8 cellular contexts compared by ENCODE assay signal in the genomic region with DNA sequence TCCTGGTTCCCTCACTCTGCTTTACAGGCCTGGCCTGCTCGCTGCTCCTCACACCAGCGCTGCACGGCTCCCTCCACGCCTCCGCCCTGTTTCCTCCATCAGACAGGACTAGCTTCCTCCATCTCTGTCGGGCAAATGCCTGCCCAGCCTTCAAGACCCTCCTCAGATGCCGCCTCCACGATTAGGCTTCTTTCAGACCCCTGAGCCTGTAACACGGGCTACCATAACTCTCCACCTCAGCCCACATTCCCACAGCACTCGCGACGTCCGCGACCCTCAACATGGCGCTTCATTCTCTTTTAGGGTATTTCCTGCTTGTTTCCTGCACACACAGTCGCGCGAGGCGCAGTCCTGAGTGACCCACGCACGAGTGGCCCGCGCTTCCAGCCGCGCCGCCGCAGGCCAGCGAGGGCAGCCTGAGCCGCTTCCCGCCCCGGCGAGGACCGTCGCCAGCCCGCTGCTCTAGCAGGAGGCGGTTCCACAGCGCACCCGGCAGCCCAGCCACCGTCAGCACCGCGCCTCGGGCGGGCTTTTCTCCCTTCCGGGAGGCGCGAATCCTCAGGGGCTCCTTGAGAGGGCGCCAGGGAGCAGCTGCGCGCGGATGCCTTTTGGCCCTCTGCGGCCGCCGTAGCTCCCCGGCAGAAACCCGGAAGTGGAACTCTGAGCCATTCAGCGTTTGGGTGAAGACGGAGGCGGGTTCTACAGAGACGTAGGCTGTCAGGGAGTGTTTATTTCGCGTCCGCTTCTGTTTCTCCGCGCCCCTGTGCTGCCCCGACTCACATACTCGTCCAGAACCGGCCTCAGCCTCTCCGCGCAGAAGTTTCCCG. TPM values are rescaled to one million over a fixed set of nuclear protein-coding genes. Genes with fewer than 3 reads are reported as not detected.
DNase-seq lines count a peak whose midpoint lies in the region; ATAC-seq lines count a peak whose summit lies in the region.

Gene FRG1 (plus strand): TSS at position 695 of the 827 bp plus-strand sequence. CDS start 138 bp downstream, outside the sequence.

- no peaks in the 10 kb centered on the region for H3K4me1 ChIP-seq in mesodermal cell (ENCODE audit: control insufficient read depth, insufficient read depth, low read length, poor library complexity, severe bottlenecking)

- peak within 1 kb of the TSS; percentile 94 to 98 for H3K4me3 Mint-ChIP-seq in effector memory CD8-positive, alpha-beta T cell

- no peaks in the 10 kb centered on the region for H3K9me3 ChIP-seq in mesodermal cell (ENCODE audit: control insufficient read depth, low read length)

- 11 to 13% methylated on average over 61 to 70 of the region's 70 CpGs for WGBS in mesodermal cell (ENCODE audit: insufficient coverage in 2 of 2), 2 experiments

- DNase-seq in AG20443 (ENCODE audit: low spot score) (peak; percentile 97), NCI-H1105 (lab: John Stamatoyannopoulos, UW) (no peak)
- DNase-seq in activated CD4-positive, alpha-beta T cell treated with anti-CD3 and anti-CD28 coated beads, Interleukin-2, amount 50 U/mL, for 24 hours (ENCODE audit: low read depth in 1 of 2, low spot score in 1 of 2), result peak; percentile 96 to 98
- peak; percentile 97 to 99 (median 98) for DNase-seq in effector memory CD8-positive, alpha-beta T cell
- peak; percentile 94 to 96 for DNase-seq in stimulated activated CD8-positive, alpha-beta memory T cell treated with anti-CD3 and anti-CD28 coated beads, Interleukin-2, amount 100 ng/mL, for 1 hour (ENCODE audit: low read depth in 2 of 2)

- ATAC-seq in GM19395 (IDR thresholded peaks at IDR 0.05; ENCODE audit: unreplicated experiment), result peak; percentile 100
- ATAC-seq in HG03571 (IDR thresholded peaks at IDR 0.05; ENCODE audit: unreplicated experiment), result peak; percentile 100
- peak; percentile 93 for ATAC-seq in effector memory CD8-positive, alpha-beta T cell (replicated peaks)

- peaks cover 4% of the 10 kb centered on the region for H3K36me3 ChIP-seq in mesodermal cell (ENCODE audit: control insufficient read depth, insufficient read depth, low read length)

- no peaks in the 10 kb centered on the region for H3K27me3 Mint-ChIP-seq in effector memory CD8-positive, alpha-beta T cell

- H3K4me1 Mint-ChIP-seq in effector memory CD8-positive, alpha-beta T cell (ENCODE audit: low read depth in 2 of 2), result peaks cover 26 to 43% of the 10 kb centered on the region in 2 donors

- peaks cover 24% of the 10 kb centered on the region for H3K36me3 Mint-ChIP-seq in effector memory CD8-positive, alpha-beta T cell (ENCODE audit: insufficient read depth)

- H3K4me3 ChIP-seq in mesodermal cell (ENCODE audit: extremely low read depth, insufficient read depth, low read length, poor library complexity, severe bottlenecking), result peak within 1 kb of the TSS; percentile 88

- peak within 1 kb of the TSS; percentile 89 to 99 for H3K27ac Mint-ChIP-seq in effector memory CD8-positive, alpha-beta T cell

- peak within 1 kb of the TSS; percentile 89 for H3K27ac ChIP-seq in mesodermal cell (ENCODE audit: low read depth, low read length, severe bottlenecking)

- H3K9me3 Mint-ChIP-seq in effector memory CD8-positive, alpha-beta T cell, result peaks cover 4 to 7% of the 10 kb centered on the region in 2 donors

RNA-seq across cellular contexts. Expression of gene FRG1, which starts in this region (rescaled TPM):
- polyA plus RNA-seq in mesodermal cell (2013, experiment 1 of 2), result 52.2 TPM
- polyA plus RNA-seq in mesodermal cell (2013, experiment 2 of 2), result 70.8 TPM
